19 cellular contexts compared by ENCODE assay signal in the genomic region with DNA sequence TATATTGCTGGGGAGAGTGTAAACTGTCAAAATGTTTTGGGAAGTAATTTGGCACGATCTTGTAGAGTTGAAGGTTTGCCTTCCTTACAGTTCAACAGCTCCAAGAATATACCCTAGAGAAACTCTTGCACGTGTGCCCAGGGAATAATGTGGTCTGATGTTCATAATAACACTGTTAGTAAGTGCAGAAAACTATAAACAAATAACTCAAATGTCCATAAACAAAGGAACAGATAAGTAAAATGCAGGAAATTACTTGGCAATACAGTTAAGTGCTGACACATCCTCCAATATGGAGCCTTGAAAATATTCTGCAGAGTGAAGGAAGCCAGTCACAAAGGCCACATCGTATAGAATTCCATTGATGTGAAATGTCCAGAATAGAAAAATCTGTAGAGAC.
"Had no signal": no experiment of that assay in that cellular context is flagged by ENCODE, and none has a peak within 500 bp of the region (broad histone marks: within the 10 kb centered on the region; RNA-seq: fewer than 3 reads in every experiment).

No MANE protein-coding gene starts in this region.

- H3K27me3 ChIP-seq: SJSA1 had no signal

- H3K36me3 ChIP-seq: SJSA1 had no signal

- DNase-seq: Karpas-422, KG1, NCI-H1092, NCI-H1105 treated with DMSO at 0.1 percent for 48 hours, NCI-H1417 treated with DMSO at 0.1 percent for 48 hours, NCI-H146, NCI-H1694 treated with DMSO at 0.1 percent for 48 hours, NCI-H1930, NCI-H2081, NCI-H2107, NCI-H2227 treated with DMSO at 0.1 percent for 48 hours, NCI-H524, NCI-H526 treated with DMSO at 0.1 percent for 48 hours, NCI-H748 treated with DMSO at 0.1 percent for 48 hours, Right ventricle myocardium superior, RPMI8226, SIG-M5 had no signal

- H3K9me3 ChIP-seq: SJSA1 had no signal

- H3K4me3 ChIP-seq: SJSA1, SK-N-MC had no signal

- H3K27ac ChIP-seq: SJSA1, SK-N-MC had no signal
